In the genomic region with DNA sequence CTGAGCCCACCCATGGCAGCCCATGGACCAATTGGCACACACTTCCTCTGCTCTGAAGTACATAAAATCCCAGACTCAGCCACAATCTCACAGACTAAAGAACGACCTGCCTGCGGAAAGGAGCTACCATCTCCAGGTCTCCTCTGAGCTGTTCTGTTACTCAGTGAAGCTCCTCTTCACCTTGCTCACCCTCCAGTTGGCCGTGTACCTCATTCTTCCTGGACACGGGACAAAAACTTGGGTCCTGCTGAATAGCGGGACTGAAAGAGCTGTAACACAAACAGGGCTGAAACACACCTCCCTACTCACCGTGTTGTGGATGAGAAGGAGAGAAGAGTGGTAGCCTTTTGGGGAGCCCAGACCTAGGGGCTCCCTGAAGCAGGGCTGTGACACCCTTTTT, we compare ENCODE assay signal across 5 cellular contexts.
"Had no signal": no experiment of that assay in that cellular context is flagged by ENCODE, and none has a peak within 500 bp of the region (broad histone marks: within the 10 kb centered on the region; RNA-seq: fewer than 3 reads in every experiment).

No MANE protein-coding gene starts in this region.

- H3K9me3 ChIP-seq: HAP-1 had no signal

- ATAC-seq: HCT116 had no signal

- H3K4me3 ChIP-seq: HAP-1 had no signal

- DNase-seq: GOT3, H7, IMR-90 had no signal

- H3K36me3 ChIP-seq: HAP-1 had no signal

- H3K4me1 ChIP-seq: HAP-1 had no signal
